ENCODE assay signal across 24 cellular contexts in the genomic region with DNA sequence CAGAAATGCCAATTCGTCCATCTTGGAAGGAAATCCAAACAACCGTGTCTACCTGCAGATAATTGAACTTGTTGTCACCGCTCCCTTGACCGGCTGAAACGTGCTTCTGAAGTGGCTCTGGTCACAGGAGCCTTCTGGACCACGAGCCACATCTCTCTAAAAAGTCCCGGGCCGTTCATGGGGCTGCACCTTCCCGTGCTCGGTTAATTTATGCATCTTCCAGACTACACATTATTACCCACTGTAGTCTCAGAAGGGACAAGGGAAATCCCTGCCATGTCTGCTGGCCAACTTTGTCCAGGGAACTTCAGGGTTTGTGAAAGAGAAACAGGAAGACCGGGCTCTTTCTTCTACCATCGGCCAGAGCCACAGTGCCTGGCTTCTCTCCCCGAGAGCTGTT.
"Had no signal": no experiment of that assay in that cellular context is flagged by ENCODE, and none has a peak within 500 bp of the region (broad histone marks: within the 10 kb centered on the region; RNA-seq: fewer than 3 reads in every experiment).

No MANE protein-coding gene starts in this region.

- H3K9me3 Mint-ChIP-seq: activated CD4-positive, alpha-beta memory T cell treated with anti-CD3 and anti-CD28 coated beads for 36 hours; activated T-cell treated with anti-CD3 and anti-CD28 coated beads, Interleukin-2, amount 50 U/mL, for 4 hours; activated T-helper 17 cell treated with anti-CD3 and anti-CD28 coated beads, Interleukin-2, amount 50 U/mL, for 72 hours; effector memory CD8-positive, alpha-beta T cell; natural killer cell treated with Interleukin-12 subunit alpha and Interleukin-12 subunit beta and Interleukin-15 and Interleukin-18, amount 100 ng/mL, for 72 hours had no signal

- H3K4me1 Mint-ChIP-seq: activated T-helper 17 cell treated with anti-CD3 and anti-CD28 coated beads, Interleukin-2, amount 50 U/mL, for 72 hours; T-helper 17 cell had no signal

- H3K27ac Mint-ChIP-seq: activated CD4-positive, alpha-beta memory T cell treated with anti-CD3 and anti-CD28 coated beads for 36 hours; activated T-helper 17 cell treated with anti-CD3 and anti-CD28 coated beads, Interleukin-2, amount 50 U/mL, for 72 hours; effector memory CD8-positive, alpha-beta T cell; natural killer cell treated with Interleukin-12 subunit alpha and Interleukin-12 subunit beta and Interleukin-15 and Interleukin-18, amount 100 ng/mL, for 72 hours; T-helper 17 cell had no signal

- H3K4me1 ChIP-seq: foreskin keratinocyte, lower lobe of right lung, right atrium auricular region, testis had no signal

- H3K9me3 ChIP-seq: left lung, lower lobe of right lung, right atrium auricular region, testis had no signal

- H3K36me3 ChIP-seq: brain microvascular endothelial cell, WERI-Rb-1 had no signal

- H3K4me3 Mint-ChIP-seq: activated CD4-positive, alpha-beta memory T cell treated with anti-CD3 and anti-CD28 coated beads for 36 hours; activated T-cell treated with anti-CD3 and anti-CD28 coated beads, Interleukin-2, amount 50 U/mL, for 4 hours; activated T-helper 17 cell treated with anti-CD3 and anti-CD28 coated beads, Interleukin-2, amount 50 U/mL, for 72 hours; effector memory CD8-positive, alpha-beta T cell; natural killer cell treated with Interleukin-12 subunit alpha and Interleukin-12 subunit beta and Interleukin-15 and Interleukin-18, amount 100 ng/mL, for 72 hours; T-helper 17 cell had no signal

- H3K27me3 ChIP-seq: brain microvascular endothelial cell, foreskin keratinocyte, left lung, right atrium auricular region, testis had no signal

- DNase-seq: activated CD4-positive, alpha-beta memory T cell treated with anti-CD3 and anti-CD28 coated beads for 36 hours; activated CD4-positive, alpha-beta T cell treated with anti-CD3 and anti-CD28 coated beads for 48 hours; activated gamma-delta T cell treated with Interleukin-2 at 50 U/mL for 16 hours; activated naive CD4-positive, alpha-beta T cell treated with anti-CD3 and anti-CD28 coated beads, Interleukin-2, amount 50 U/mL, for 16 hours; activated T-cell treated with anti-CD3 and anti-CD28 coated beads, Interleukin-2, amount 50 U/mL, for 4 hours; amniotic stem cell; brain microvascular endothelial cell; caudate nucleus; cortex of kidney; effector memory CD8-positive, alpha-beta T cell; foreskin keratinocyte; left lung; lower lobe of right lung; mesenchymal stem cell; stimulated activated naive CD4-positive, alpha-beta T cell; T-helper 17 cell; T1000; testis had no signal

- H3K27me3 Mint-ChIP-seq: activated CD4-positive, alpha-beta memory T cell treated with anti-CD3 and anti-CD28 coated beads for 36 hours; activated T-helper 17 cell treated with anti-CD3 and anti-CD28 coated beads, Interleukin-2, amount 50 U/mL, for 72 hours had no signal

- H3K36me3 Mint-ChIP-seq: natural killer cell treated with Interleukin-12 subunit alpha and Interleukin-12 subunit beta and Interleukin-15 and Interleukin-18, amount 100 ng/mL, for 72 hours had no signal

- H3K27ac ChIP-seq: brain microvascular endothelial cell, foreskin keratinocyte, left lung, lower lobe of right lung, right atrium auricular region, testis, WERI-Rb-1 had no signal

- H3K4me3 ChIP-seq: left lung, lower lobe of right lung, right atrium auricular region, testis had no signal

- ATAC-seq: activated CD4-positive, CD25-positive, alpha-beta regulatory T cell treated with anti-CD3 and anti-CD28 coated beads, Interleukin-2, amount 50 U/mL, for 24 hours; activated T-cell treated with anti-CD3 and anti-CD28 coated beads, Interleukin-2, amount 50 U/mL, for 4 hours; activated T-helper 17 cell treated with anti-CD3 and anti-CD28 coated beads, Interleukin-2, amount 50 U/mL, for 72 hours; effector memory CD8-positive, alpha-beta T cell; esophagus mucosa; foreskin keratinocyte; left lung; lower lobe of right lung; natural killer cell treated with Interleukin-12 subunit alpha and Interleukin-12 subunit beta and Interleukin-15 and Interleukin-18, amount 100 ng/mL, for 72 hours; T-helper 17 cell had no signal
